21 cellular contexts compared by ENCODE assay signal in genomic region chr20:32839227-32839981, GRCh38. TPM values are rescaled to one million over a fixed set of nuclear protein-coding genes. Genes with fewer than 3 reads are reported as not detected.
DNase-seq lines count a peak whose midpoint lies in the region; ATAC-seq and TF ChIP-seq lines count a peak whose summit lies in the region.
"Had no signal": no experiment of that assay in that cellular context is flagged by ENCODE, and none has a peak within 500 bp of the region (broad histone marks: within the 10 kb centered on the region; RNA-seq: fewer than 3 reads in every experiment).

No MANE protein-coding gene starts in this region.

- TF ChIP-seq CTCF in mesothelial cell of epicardium (IDR thresholded peaks at IDR 0.05; ENCODE audit: unreplicated experiment), result no peak

- peaks cover 9% of the 10 kb centered on the region for H3K4me1 ChIP-seq in CD4-positive, alpha-beta memory T cell (ENCODE audit: insufficient read depth, low read length)
- H3K4me1 ChIP-seq: tibial artery had no signal

- peak overlapping the region in 6 of 7 donors; percentile 9 to 76 (median 30) for H3K27ac Mint-ChIP-seq in CD4-positive, alpha-beta memory T cell
- H3K27ac Mint-ChIP-seq in mesothelial cell of epicardium, result peak overlapping the region; percentile 69

- no peaks in the 10 kb centered on the region for H3K9me3 Mint-ChIP-seq in CD4-positive, alpha-beta memory T cell
- H3K9me3 Mint-ChIP-seq in mesothelial cell of epicardium, result no peaks in the 10 kb centered on the region

- CTCF ChIA-PET in CD4-positive, alpha-beta memory T cell (lab: Charles Lee; ENCODE audit: partially characterized antibody), result interaction anchor here (1.4 kb wide), 1 partner anchor 50 kb away, joined by 3 read pairs; no protein-coding TSS in a partner anchor

- H3K27ac ChIP-seq in CD4-positive, alpha-beta memory T cell (ENCODE audit: low read depth, low read length), result no peak overlapping the region
- H3K27ac ChIP-seq: BLaER1, RWPE1, tibial artery had no signal

- in situ Hi-C loops in KBM-7 (cut with MboI; ENCODE audit: low pct_unique_long_range_greater_than_20kb, low sequenced_read_pairs), result no loop called here

- H3K36me3 ChIP-seq in CD4-positive, alpha-beta memory T cell (ENCODE audit: insufficient read depth, low read length), result peaks cover 38% of the 10 kb centered on the region

- H3K36me3 Mint-ChIP-seq in CD4-positive, alpha-beta memory T cell, result peaks cover 40 to 77% of the 10 kb centered on the region in 2 donors
- peaks cover 40% of the 10 kb centered on the region for H3K36me3 Mint-ChIP-seq in mesothelial cell of epicardium

- intact Hi-C loops in CD4-positive, alpha-beta memory T cell (cut with micrococcal nuclease), result no loop called here

- POLR2A ChIA-PET in CD4-positive, alpha-beta memory T cell (lab: Charles Lee; ENCODE audit: partially characterized antibody), result no interaction called here

- H3K4me3 ChIP-seq in CD4-positive, alpha-beta memory T cell (ENCODE audit: low read length in 2 of 2), result no peak overlapping the region
- H3K4me3 ChIP-seq: BLaER1, pancreas, tibial artery had no signal

- no peaks in the 10 kb centered on the region for H3K27me3 Mint-ChIP-seq in CD4-positive, alpha-beta memory T cell
- H3K27me3 Mint-ChIP-seq in mesothelial cell of epicardium (ENCODE audit: low read depth), result no peaks in the 10 kb centered on the region

- no peaks in the 10 kb centered on the region for H3K9me3 ChIP-seq in CD4-positive, alpha-beta memory T cell (ENCODE audit: control insufficient read depth in 1 of 2, low read length in 2 of 2)
- H3K9me3 ChIP-seq: BLaER1, pancreas, tibial artery had no signal

- no peak for ATAC-seq in GM21717 (IDR thresholded peaks at IDR 0.05; ENCODE audit: unreplicated experiment)
- ATAC-seq: HCT116 had no signal

- no peak overlapping the region for H3K4me3 Mint-ChIP-seq in CD4-positive, alpha-beta memory T cell
- H3K4me3 Mint-ChIP-seq in mesothelial cell of epicardium, result no peak overlapping the region

- no peaks in the 10 kb centered on the region for H3K27me3 ChIP-seq in CD4-positive, alpha-beta memory T cell (ENCODE audit: insufficient read depth, low read length)
- H3K27me3 ChIP-seq: BLaER1, pancreas, tibial artery had no signal

- H3K4me1 Mint-ChIP-seq in CD4-positive, alpha-beta memory T cell, result peaks cover 29 to 63% (median 43%) of the 10 kb centered on the region in 4 donors
- H3K4me1 Mint-ChIP-seq in mesothelial cell of epicardium, result peaks cover 6% of the 10 kb centered on the region

- peak; percentile 21 for DNase-seq in NCI-H1092 treated with DMSO at 0.1 percent for 48 hours (lab: John Stamatoyannopoulos, UW)
- no peak for DNase-seq in NCI-H1092 (lab: John Stamatoyannopoulos, UW)
- no peak for DNase-seq in CD4-positive, alpha-beta memory T cell
- DNase-seq in NCI-H69 (lab: John Stamatoyannopoulos, UW), result peak; percentile 89
- DNase-seq in mesothelial cell of epicardium (ENCODE audit: low spot score in 2 of 2, unreplicated experiment in 2 of 2), result no peak
- DNase-seq in NCI-H2029 treated with DMSO at 0.1 percent for 48 hours (lab: John Stamatoyannopoulos, UW), result no peak
- no peak for DNase-seq in KBM-7
- DNase-seq: 8988T; central memory CD4-positive, alpha-beta T cell; DMS153; foreskin melanocyte; NCI-H1694; pancreas; stimulated activated CD4-positive, alpha-beta T cell treated with anti-CD3 and anti-CD28 coated beads, Interleukin-4, amount 100 ng/mL, for 1 hour; stimulated activated CD8-positive, alpha-beta memory T cell treated with anti-CD3 and anti-CD28 coated beads, Interleukin-4, amount 100 ng/mL, for 48 hours; tibial artery had no signal

RNA-seq across cellular contexts. Expression of gene EFCAB8, which starts 19.3 kb away (rescaled TPM):
- 1 to 10 TPM; 1.5 to 1.8 TPM for total RNA-seq in CD4-positive, alpha-beta memory T cell
- polyA plus RNA-seq in CD4-positive, alpha-beta memory T cell, result not detected
- total RNA-seq in mesothelial cell of epicardium, result 0.11 to 0.51 TPM (median 0.47 TPM) in 3 replicates
- total RNA-seq: HT1080 had no signal

RNA-seq across cellular contexts. Expression of gene MAPRE1, which starts 19.6 kb away (rescaled TPM):
- 10 to 100 TPM; 78.1 to 78.6 TPM for total RNA-seq in CD4-positive, alpha-beta memory T cell
- 100 to 1,000 TPM in 1 of 2 donors, 10 to 100 TPM in 1; 95.9 to 140 TPM for polyA plus RNA-seq in CD4-positive, alpha-beta memory T cell
- 114 to 119 TPM (median 114 TPM) in 3 replicates for total RNA-seq in mesothelial cell of epicardium

Comparison
In these comparisons a context has a peak if more than half of its experiments do, and no peak if none do; other contexts are left out.
1. DNase-seq: peak in NCI-H1092 treated with DMSO at 0.1 percent for 48 hours (single experiment) and NCI-H69 (single experiment); none in NCI-H1092 (single experiment), CD4-positive, alpha-beta memory T cell (0 of 5), mesothelial cell of epicardium (0 of 2), NCI-H2029 treated with DMSO at 0.1 percent for 48 hours (single experiment) and KBM-7 (single experiment).